In genomic region chr9:16877256-16877655, GRCh38 we compare ENCODE assay signal across 1 cellular context.
TF ChIP-seq lines count a peak whose summit lies in the region.

No MANE protein-coding gene starts in this region.

TF ChIP-seq in GM23338, 12 proteins besides CTCF, POLR2A, EP300 and RAD21:
- no peak for TF ChIP-seq ZNF462 (CRISPR knock-in tag; IDR thresholded peaks at IDR 0.05)
- TF ChIP-seq STAT1 (IDR thresholded peaks at IDR 0.05; ENCODE audit: unreplicated experiment) = no peak
- TF ChIP-seq POLR2AphosphoS5 (IDR thresholded peaks at IDR 0.05; ENCODE audit: low read depth) = no peak
- no peak for TF ChIP-seq ZNF114 (CRISPR knock-in tag; IDR thresholded peaks at IDR 0.05)
- no peak for TF ChIP-seq EZH2 (IDR thresholded peaks at IDR 0.05; ENCODE audit: low read depth, unreplicated experiment)
- no peak for TF ChIP-seq JUNB (IDR thresholded peaks at IDR 0.05; ENCODE audit: unreplicated experiment)
- no peak for TF ChIP-seq NANOG (IDR thresholded peaks at IDR 0.05; ENCODE audit: borderline replicate concordance)
- no peak for TF ChIP-seq ZNF331 (CRISPR knock-in tag; IDR thresholded peaks at IDR 0.05; ENCODE audit: low read depth)
- no peak for TF ChIP-seq EZH2phosphoT487 (IDR thresholded peaks at IDR 0.05; ENCODE audit: unreplicated experiment)
- no peak for TF ChIP-seq REST (IDR thresholded peaks at IDR 0.05; ENCODE audit: unreplicated experiment)
- no peak for TF ChIP-seq CREB1 (CRISPR knock-in tag; IDR thresholded peaks at IDR 0.05; ENCODE audit: low read depth)
- TF ChIP-seq ETS1 (IDR thresholded peaks at IDR 0.05) = no peak
